17 cellular contexts compared by ENCODE assay signal in the genomic region with DNA sequence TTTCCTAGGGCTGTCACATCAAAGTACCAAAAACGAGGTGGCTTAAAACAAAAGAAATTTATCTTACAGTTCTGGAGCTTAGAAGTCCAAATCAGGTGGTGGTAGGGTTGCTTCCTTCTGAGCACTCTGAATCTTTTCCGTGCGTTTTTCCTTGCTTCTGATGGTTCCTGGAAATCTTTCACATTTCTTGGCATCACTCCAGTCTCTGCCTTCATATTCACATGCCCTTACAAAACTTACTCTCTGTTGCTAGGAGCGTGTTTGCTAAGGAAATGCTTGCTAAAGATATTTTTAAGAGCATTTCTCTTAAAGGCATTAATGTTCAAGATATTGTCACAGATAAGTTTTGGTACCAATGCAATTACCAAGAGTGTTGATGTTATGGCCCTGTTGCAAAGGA. TPM values are rescaled to one million over a fixed set of nuclear protein-coding genes. Genes with fewer than 3 reads are reported as not detected.
DNase-seq lines count a peak whose midpoint lies in the region; ATAC-seq and TF ChIP-seq lines count a peak whose summit lies in the region.
"Not testable (repeated sequence)": the region's sequence is repeated elsewhere in the genome, so short reads cannot be mapped to it uniquely, and the experiment has no call there.
"Had no signal": no experiment of that assay in that cellular context is flagged by ENCODE, and none has a peak within 500 bp of the region (broad histone marks: within the 10 kb centered on the region; RNA-seq: fewer than 3 reads in every experiment).

No MANE protein-coding gene starts in this region.

- CTCF ChIA-PET in HCT116 (lab: Charles Lee), result not testable (repeated sequence)

- not testable (repeated sequence) for ATAC-seq in HCT116
- ATAC-seq in left lung, result peak; percentile 24
- peak; percentile 23 for ATAC-seq in aorta (ENCODE audit: low FRiP score)

- RAD21 ChIA-PET in HCT116 (lab: Charles Lee; ENCODE audit: low non-redundant PET in 1 of 2, low total read pairs in 2 of 2, uncharacterized antibody in 2 of 2, unreplicated experiment in 2 of 2), result not testable (repeated sequence)

- intact Hi-C loops in HCT116 (cut with micrococcal nuclease); left lung (cut with DNase I); aorta (cut with DNase I): not testable (repeated sequence)

- not testable (repeated sequence) for H3K9me3 ChIP-seq in HCT116 (ENCODE audit: control insufficient read depth in 1 of 2, insufficient read depth in 1 of 2, low read depth in 1 of 2, low read length in 2 of 2); left lung; aorta (ENCODE audit: control insufficient read depth, low read length)

- 1 to 7% methylated on average over 4 of the region's 4 CpGs for WGBS in aorta, 2 donors

- H3K27ac ChIP-seq in HCT116 (ENCODE audit: low read depth, low read length); left lung; aorta (ENCODE audit: low read depth in 1 of 2, low read length in 2 of 2): not testable (repeated sequence)

- not testable (repeated sequence) for H3K36me3 ChIP-seq in HCT116 (ENCODE audit: control insufficient read depth in 1 of 2, insufficient read depth in 2 of 2, low read length in 2 of 2); left lung; aorta (ENCODE audit: control insufficient read depth in 1 of 2, insufficient read depth in 2 of 2, low read length in 1 of 2)

- not testable (repeated sequence) for DNase-seq in HCT116 (ENCODE audit: low read depth, low spot score); left lung; aorta
- DNase-seq in amniotic epithelial cell (ENCODE audit: low read depth) (peak; percentile 36), cardiac fibroblast (ENCODE audit: low read depth in 2 of 2) (peak; percentile 37 to 61), dermis blood vessel endothelial cell (peak; percentile 87), fibroblast of pulmonary artery (ENCODE audit: low read depth) (peak; percentile 59), pulmonary artery endothelial cell (ENCODE audit: low read depth, low spot score) (peak; percentile 66)

- POLR2A ChIA-PET in HCT116 (lab: Charles Lee), result not testable (repeated sequence)

- 0 out of 2 replicates have a peak overlapping the region, but pooled peaks have one; percentile 70 for H3K4me2 ChIP-seq in HCT116 (ENCODE audit: low read length)

- H3K4me1 ChIP-seq in HCT116 (ENCODE audit: control insufficient read depth in 1 of 2, insufficient read depth in 2 of 2, low read length in 2 of 2); left lung; aorta (ENCODE audit: control insufficient read depth in 1 of 2, insufficient read depth in 2 of 2, low read length in 2 of 2): not testable (repeated sequence)

- not testable (repeated sequence) for H3K9ac ChIP-seq in HCT116 (ENCODE audit: low read length)

- TF ChIP-seq RAD21 in HCT116 (IDR thresholded peaks at IDR 0.05; ENCODE audit: low read depth), result not testable (repeated sequence)

- not testable (repeated sequence) for H3K4me3 ChIP-seq in HCT116 (replicated peaks in 1 of 2; ENCODE audit: low read depth in 1 of 2, low read length in 2 of 2); cardiac fibroblast (replicated peaks in 1 of 2; ENCODE audit: low read depth in 2 of 2, low read length in 2 of 2); fibroblast of pulmonary artery (replicated peaks; ENCODE audit: low read depth, low read length); left lung; aorta (ENCODE audit: low read length in 2 of 2)

- not testable (repeated sequence) for TF ChIP-seq POLR2A in HCT116 (IDR thresholded peaks at IDR 0.05; ENCODE audit: borderline replicate concordance, extremely low read depth, insufficient read depth, insufficient read length)

- not testable (repeated sequence) for H3K79me2 ChIP-seq in HCT116 (ENCODE audit: insufficient read depth, low read length)

- not testable (repeated sequence) for H2AFZ ChIP-seq in HCT116 (ENCODE audit: low read depth, low read length, poor library complexity, severe bottlenecking)

- not testable (repeated sequence) for H3K27me3 ChIP-seq in HCT116 (ENCODE audit: insufficient read depth, low read length); left lung; aorta (ENCODE audit: control insufficient read depth in 1 of 2, insufficient read depth in 2 of 2, low read length in 1 of 2)

- BruUV-seq in HCT116 (replicated peaks; lab: Mats Ljungman, UMichigan), result not testable (repeated sequence)

- TF ChIP-seq CTCF in HCT116 (IDR thresholded peaks at IDR 0.05 in 2 of 3, conservative IDR thresholded peaks at IDR 0.05 in 1 of 3; ENCODE audit: borderline replicate concordance in 1 of 3, insufficient read depth in 1 of 3, low read depth in 2 of 3, low read length in 2 of 3); cardiac fibroblast (IDR thresholded peaks at IDR 0.05; ENCODE audit: low read depth, low read length); fibroblast of pulmonary artery (IDR thresholded peaks at IDR 0.05; ENCODE audit: low read length, missing control alignments); left lung (IDR thresholded peaks at IDR 0.05): not testable (repeated sequence)

- not testable (repeated sequence) for H3K9me2 ChIP-seq in HCT116 (ENCODE audit: insufficient read depth)

- H4K20me1 ChIP-seq in HCT116 (ENCODE audit: insufficient read depth), result not testable (repeated sequence)

RNA-seq across cellular contexts. Expression of a gene that starts 49.6 kb away (rescaled TPM):
- total RNA-seq in HCT116 (2021; ENCODE audit: unreplicated experiment), result not detected
- polyA plus RNA-seq in HCT116 (2012), result not detected in 2 replicates
- total RNA-seq in dermis blood vessel endothelial cell, result not detected in 2 replicates
- total RNA-seq in left lung, result not detected
- total RNA-seq in pulmonary artery endothelial cell, result not detected in 2 replicates
- not detected for total RNA-seq in aorta
- polyA plus RNA-seq in aorta, result not detected
- total RNA-seq: A172; CD4-positive, alpha-beta T cell; CD8-positive, alpha-beta memory T cell; GM12878; GM23248; H1; H7 had no signal
- polyA plus RNA-seq: AG04450; CD14-positive monocyte; CD8-positive, alpha-beta memory T cell; GM12878; GM23248 had no signal
